ENCODE assay signal across 8 cellular contexts in the genomic region with DNA sequence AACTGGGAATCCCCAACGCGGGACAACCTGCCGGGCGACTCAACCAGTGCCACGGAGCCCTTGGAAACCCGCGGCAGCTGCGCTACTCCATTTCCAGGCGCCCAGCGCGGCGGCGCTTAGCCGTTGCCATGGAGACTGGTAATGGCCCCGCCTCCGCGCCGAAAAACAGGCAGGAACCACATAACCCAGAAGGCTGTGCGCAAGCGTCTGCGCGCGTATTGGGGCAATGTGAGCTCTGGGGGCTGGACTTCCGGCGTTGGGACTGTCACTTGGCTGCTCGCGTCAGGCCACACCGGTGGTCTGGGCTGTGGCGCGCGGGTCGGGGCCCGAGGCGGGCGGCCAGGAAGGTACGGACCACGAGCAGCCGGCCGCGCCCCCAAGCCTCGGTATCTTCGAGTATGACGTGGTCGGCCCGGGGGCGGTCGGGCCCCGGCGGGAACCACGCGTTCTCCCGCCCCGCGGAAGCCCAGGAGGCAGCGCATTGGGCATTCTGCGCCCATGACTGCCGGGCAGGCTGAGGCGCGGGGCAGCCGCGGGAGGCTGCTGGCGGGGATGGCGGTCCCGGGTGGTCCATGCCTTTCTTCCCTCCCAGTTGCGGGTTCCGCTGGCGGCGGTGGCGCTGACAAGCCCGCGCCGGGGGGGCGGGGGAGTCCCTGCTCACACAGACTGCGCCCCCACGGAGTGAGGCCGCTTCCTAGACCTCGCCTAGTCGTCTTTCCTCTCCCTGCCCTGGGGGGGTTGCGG. TPM values are rescaled to one million over a fixed set of nuclear protein-coding genes. Genes with fewer than 3 reads are reported as not detected.
DNase-seq lines count a peak whose midpoint lies in the region; ATAC-seq and TF ChIP-seq lines count a peak whose summit lies in the region.

ZNF324B (plus strand) TSS at position 265 of the 744 bp plus-strand sequence. CDS start 2,080 bp downstream, outside the sequence.

- H3K27me3 ChIP-seq in GM06990 (replicated peaks; ENCODE audit: control insufficient read depth, insufficient read depth, low read length) (no peaks in the 10 kb centered on the region), suprapubic skin (peaks cover 18% of the 10 kb centered on the region)

- peak within 1 kb of the TSS; percentile 79 for H3K4me3 Mint-ChIP-seq in activated naive CD4-positive, alpha-beta T cell treated with anti-CD3 and anti-CD28 coated beads for 36 hours

- H3K4me3 ChIP-seq in GM06990 (replicated peaks; ENCODE audit: low read depth, low read length), result peak within 1 kb of the TSS; percentile 94
- peak within 1 kb of the TSS; percentile 40 for H3K4me3 ChIP-seq in NB4 (ENCODE audit: low read depth, low read length)
- peak within 1 kb of the TSS; percentile 95 for H3K4me3 ChIP-seq in suprapubic skin

- peaks cover 19% of the 10 kb centered on the region for H3K36me3 Mint-ChIP-seq in activated naive CD4-positive, alpha-beta T cell treated with anti-CD3 and anti-CD28 coated beads for 36 hours (ENCODE audit: low read depth)

- H3K4me1 Mint-ChIP-seq in activated naive CD4-positive, alpha-beta T cell treated with anti-CD3 and anti-CD28 coated beads for 36 hours (ENCODE audit: low read depth), result peaks cover 21% of the 10 kb centered on the region

- H3K4me1 ChIP-seq in suprapubic skin, result peaks cover 13% of the 10 kb centered on the region

- ATAC-seq in HG02571 (IDR thresholded peaks at IDR 0.05; ENCODE audit: unreplicated experiment), result peak; percentile 90

- no peaks in the 10 kb centered on the region for H3K9me3 ChIP-seq in suprapubic skin

- H3K9me3 Mint-ChIP-seq in activated naive CD4-positive, alpha-beta T cell treated with anti-CD3 and anti-CD28 coated beads for 36 hours, result peaks cover 8% of the 10 kb centered on the region

- peak within 1 kb of the TSS; percentile 78 for H3K27ac ChIP-seq in suprapubic skin

- TF ChIP-seq CTCF in GM06990 (IDR thresholded peaks at IDR 0.05; ENCODE audit: insufficient read depth, low read length, poor library complexity, severe bottlenecking) (no peak), NB4 (IDR thresholded peaks at IDR 0.05; ENCODE audit: low read depth, low read length) (no peak), suprapubic skin (IDR thresholded peaks at IDR 0.05) (no peak)

- no peak within 1 kb of the TSS for H3K27ac Mint-ChIP-seq in activated naive CD4-positive, alpha-beta T cell treated with anti-CD3 and anti-CD28 coated beads for 36 hours

- TF ChIP-seq POLR2A in NB4 (IDR thresholded peaks at IDR 0.05; ENCODE audit: extremely low read depth, insufficient read length), result peak; percentile 66
- peak in 1 of 2 donors; percentile 11 for TF ChIP-seq POLR2A in suprapubic skin (IDR thresholded peaks at IDR 0.05)

- intact Hi-C loops in activated naive CD4-positive, alpha-beta T cell treated with anti-CD3 and anti-CD28 coated beads for 36 hours (cut with micrococcal nuclease), result loop anchor here (1.0 kb wide), 5 partner anchors 11 to 269 kb away; partner anchors contain the start of genes ZNF132, ZNF324 and ZNF837

- CTCF ChIA-PET in activated naive CD4-positive, alpha-beta T cell treated with anti-CD3 and anti-CD28 coated beads for 36 hours (lab: Charles Lee), result no interaction called here

- TF ChIP-seq EP300 in suprapubic skin (IDR thresholded peaks at IDR 0.05), result no peak

- H3K36me3 ChIP-seq in GM06990 (ENCODE audit: control insufficient read depth, insufficient read depth, low read length) (peaks cover 10% of the 10 kb centered on the region), suprapubic skin (peaks cover 25% of the 10 kb centered on the region)

- 3% methylated on average over 14 of the region's 79 CpGs for WGBS in suprapubic skin

- DNase-seq in GM06990 (ENCODE audit: extremely low read depth, insufficient read length) (peak; percentile 91), NB4 (ENCODE audit: low read depth) (peak; percentile 95), SK-N-DZ (ENCODE audit: low spot score) (peak; percentile 91), globus pallidus (ENCODE audit: low spot score) (peak; percentile 97), nucleus accumbens (lab: John Stamatoyannopoulos, UW) (peak; percentile 75 to 99 (median 95)), suprapubic skin (ENCODE audit: low spot score in 2 of 2) (peak; percentile 98)
- peak; percentile 97 for DNase-seq in activated naive CD4-positive, alpha-beta T cell treated with anti-CD3 and anti-CD28 coated beads for 36 hours

- H3K27me3 Mint-ChIP-seq in activated naive CD4-positive, alpha-beta T cell treated with anti-CD3 and anti-CD28 coated beads for 36 hours (ENCODE audit: low read depth), result peaks cover 11% of the 10 kb centered on the region

RNA-seq across cellular contexts. Expression of gene ZNF324B, which starts in this region (rescaled TPM):
- polyA plus RNA-seq in SK-N-DZ (2014; cell fraction: cytosol; rRNA removed), result 3.3 and 3.5 TPM in 2 replicates
- polyA plus RNA-seq in SK-N-DZ (2014; cell fraction: nucleus; rRNA removed), result 3.5 and 4.3 TPM in 2 replicates
- total RNA-seq in activated naive CD4-positive, alpha-beta T cell treated with anti-CD3 and anti-CD28 coated beads for 36 hours, result 1 to 10 TPM; 5.8 to 6.2 TPM
- total RNA-seq in suprapubic skin, result 10 to 100 TPM in 3 of 4 donors, 1 to 10 TPM in 1; 9.7 to 28.7 (median 13.8) TPM

Comparison
In these comparisons a context has a peak if more than half of its experiments do, and no peak if none do; other contexts are left out.
1. Peak in every context shown above with its lines: DNase-seq, ATAC-seq, H3K4me3 ChIP-seq and H3K27ac ChIP-seq.
2. H3K4me3 ChIP-seq: peak in every context shown above with its lines; median percentile 95 in suprapubic skin; 94 in GM06990; 40 in NB4.